10 cellular contexts compared by ENCODE assay signal in the genomic region with DNA sequence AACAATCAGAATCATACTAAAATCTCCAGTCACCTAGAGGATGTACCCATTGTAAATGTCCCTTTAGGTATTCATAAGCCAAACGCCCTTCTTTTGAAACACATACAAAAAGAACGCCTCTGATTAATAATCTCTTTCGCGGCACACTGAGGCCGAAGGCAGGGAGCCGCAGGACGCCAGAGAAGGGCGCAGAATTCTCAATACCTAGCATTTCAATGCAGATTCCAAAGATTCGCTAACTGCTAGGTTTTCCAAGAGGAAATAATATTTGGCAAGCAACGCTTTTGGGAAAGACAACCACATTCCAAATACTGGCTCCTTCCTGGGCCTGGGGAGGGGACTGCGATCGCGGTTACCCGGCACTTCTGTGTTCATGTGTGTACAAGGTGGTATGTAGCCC.
DNase-seq lines count a peak whose midpoint lies in the region; ATAC-seq and TF ChIP-seq lines count a peak whose summit lies in the region.
"Had no signal": no experiment of that assay in that cellular context is flagged by ENCODE, and none has a peak within 500 bp of the region (broad histone marks: within the 10 kb centered on the region; RNA-seq: fewer than 3 reads in every experiment).

No MANE protein-coding gene starts in this region.

- H3K27ac ChIP-seq in tibial nerve: no peak overlapping the region
- H3K27ac ChIP-seq: epithelial cell of prostate, upper lobe of left lung had no signal

- H3K9me3 ChIP-seq in tibial nerve: no peaks in the 10 kb centered on the region
- H3K9me3 ChIP-seq: upper lobe of left lung had no signal

- peaks cover 12% of the 10 kb centered on the region for H3K4me1 Mint-ChIP-seq in activated CD8-positive, alpha-beta memory T cell treated with anti-CD3 and anti-CD28 coated beads, Interleukin-2, amount 10 ng/mL, durations not matched to agents 7 days and 5 days
- H3K4me1 Mint-ChIP-seq in glutamatergic neuron (ENCODE audit: low read depth, unreplicated experiment): peaks cover 33% of the 10 kb centered on the region
- H3K4me1 Mint-ChIP-seq in stimulated activated naive B cell treated with anti-CD40 and anti-IgM and Interleukin-4, amounts not matched to agents 10 μg/mL and 1 μg/mL and 100 μg/mL, for 72 hours: peaks cover 23 to 45% of the 10 kb centered on the region in 2 donors

- DNase-seq in activated CD8-positive, alpha-beta memory T cell treated with anti-CD3 and anti-CD28 coated beads, Interleukin-2, amount 10 ng/mL, durations not matched to agents 7 days and 5 days: no peak
- DNase-seq in activated CD8-positive, alpha-beta memory T cell treated with anti-CD3 and anti-CD28 coated beads, Interleukin-2, amount 50 U/mL, for 48 hours: no peak
- DNase-seq in NCI-H69 (lab: John Stamatoyannopoulos, UW) (peak; percentile 74), glutamatergic neuron (no peak), tibial nerve (ENCODE audit: low spot score in 2 of 2) (no peak), NCI-H510A (lab: John Stamatoyannopoulos, UW) (no peak)
- DNase-seq in stimulated activated naive B cell treated with anti-CD40 and anti-IgM and Interleukin-4, amounts not matched to agents 10 μg/mL and 1 μg/mL and 100 μg/mL, for 72 hours: no peak

- no peaks in the 10 kb centered on the region for H3K9me3 Mint-ChIP-seq in activated CD8-positive, alpha-beta memory T cell treated with anti-CD3 and anti-CD28 coated beads, Interleukin-2, amount 10 ng/mL, durations not matched to agents 7 days and 5 days (ENCODE audit: low read depth)
- H3K9me3 Mint-ChIP-seq in glutamatergic neuron (ENCODE audit: unreplicated experiment): peaks cover 40% of the 10 kb centered on the region
- peaks cover 3 to 8% of the 10 kb centered on the region in 2 donors for H3K9me3 Mint-ChIP-seq in stimulated activated naive B cell treated with anti-CD40 and anti-IgM and Interleukin-4, amounts not matched to agents 10 μg/mL and 1 μg/mL and 100 μg/mL, for 72 hours

- H3K4me3 Mint-ChIP-seq in activated CD8-positive, alpha-beta memory T cell treated with anti-CD3 and anti-CD28 coated beads, Interleukin-2, amount 10 ng/mL, durations not matched to agents 7 days and 5 days: no peak overlapping the region
- peak overlapping the region; percentile 86 for H3K4me3 Mint-ChIP-seq in glutamatergic neuron (ENCODE audit: unreplicated experiment)
- H3K4me3 Mint-ChIP-seq in stimulated activated naive B cell treated with anti-CD40 and anti-IgM and Interleukin-4, amounts not matched to agents 10 μg/mL and 1 μg/mL and 100 μg/mL, for 72 hours: peak overlapping the region in 1 of 2 donors; percentile 54

- TF ChIP-seq EP300 in tibial nerve (IDR thresholded peaks at IDR 0.05): no peak

- H3K36me3 ChIP-seq in tibial nerve: no peaks in the 10 kb centered on the region
- H3K36me3 ChIP-seq: upper lobe of left lung had no signal

- peaks cover 0 to 98% of the 10 kb centered on the region in 2 donors for H3K27me3 ChIP-seq in tibial nerve

- H3K4me3 ChIP-seq in tibial nerve: no peak overlapping the region

- CTCF ChIA-PET in activated CD8-positive, alpha-beta memory T cell treated with anti-CD3 and anti-CD28 coated beads, Interleukin-2, amount 10 ng/mL, durations not matched to agents 7 days and 5 days (lab: Charles Lee): interaction anchor here (0.7 to 4.0 kb wide), 9 partner anchors 11 to 898 kb away, joined by 3 to 25 read pairs (median 6); no protein-coding TSS in a partner anchor

- peak overlapping the region; percentile 30 for H3K27ac Mint-ChIP-seq in activated CD8-positive, alpha-beta memory T cell treated with anti-CD3 and anti-CD28 coated beads, Interleukin-2, amount 10 ng/mL, durations not matched to agents 7 days and 5 days
- no peak overlapping the region for H3K27ac Mint-ChIP-seq in glutamatergic neuron (ENCODE audit: unreplicated experiment)
- H3K27ac Mint-ChIP-seq in stimulated activated naive B cell treated with anti-CD40 and anti-IgM and Interleukin-4, amounts not matched to agents 10 μg/mL and 1 μg/mL and 100 μg/mL, for 72 hours: peak overlapping the region; percentile 72

- H3K4me1 ChIP-seq in tibial nerve: peaks cover 0 to 55% (median 10%) of the 10 kb centered on the region in 4 donors

- no peak for TF ChIP-seq POLR2A in tibial nerve (IDR thresholded peaks at IDR 0.05)

- H3K27me3 Mint-ChIP-seq in activated CD8-positive, alpha-beta memory T cell treated with anti-CD3 and anti-CD28 coated beads, Interleukin-2, amount 10 ng/mL, durations not matched to agents 7 days and 5 days: peaks cover 86% of the 10 kb centered on the region
- peaks cover 37% of the 10 kb centered on the region for H3K27me3 Mint-ChIP-seq in glutamatergic neuron (ENCODE audit: unreplicated experiment)
- H3K27me3 Mint-ChIP-seq in stimulated activated naive B cell treated with anti-CD40 and anti-IgM and Interleukin-4, amounts not matched to agents 10 μg/mL and 1 μg/mL and 100 μg/mL, for 72 hours: peaks cover 69 to 85% of the 10 kb centered on the region in 2 donors

- 54 to 66% methylated on average over 14 of the region's 14 CpGs for WGBS in tibial nerve, 2 donors

- no peak for ATAC-seq in activated CD8-positive, alpha-beta memory T cell treated with anti-CD3 and anti-CD28 coated beads, Interleukin-2, amount 10 ng/mL, durations not matched to agents 7 days and 5 days
- ATAC-seq in stimulated activated naive B cell treated with anti-CD40 and anti-IgM and Interleukin-4, amounts not matched to agents 10 μg/mL and 1 μg/mL and 100 μg/mL, for 72 hours (replicated peaks): no peak
- ATAC-seq in HG02571 (IDR thresholded peaks at IDR 0.05; ENCODE audit: unreplicated experiment): no peak

- TF ChIP-seq CTCF in glutamatergic neuron (IDR thresholded peaks at IDR 0.05; ENCODE audit: partially characterized antibody, unreplicated experiment): no peak
- no peak for TF ChIP-seq CTCF in tibial nerve (IDR thresholded peaks at IDR 0.05)

- H3K36me3 Mint-ChIP-seq in activated CD8-positive, alpha-beta memory T cell treated with anti-CD3 and anti-CD28 coated beads, Interleukin-2, amount 10 ng/mL, durations not matched to agents 7 days and 5 days: peaks cover 9% of the 10 kb centered on the region
- H3K36me3 Mint-ChIP-seq in glutamatergic neuron (ENCODE audit: unreplicated experiment): peaks cover 6% of the 10 kb centered on the region
- H3K36me3 Mint-ChIP-seq in stimulated activated naive B cell treated with anti-CD40 and anti-IgM and Interleukin-4, amounts not matched to agents 10 μg/mL and 1 μg/mL and 100 μg/mL, for 72 hours: peaks cover 6 to 24% of the 10 kb centered on the region in 2 donors
